In the genomic region with DNA sequence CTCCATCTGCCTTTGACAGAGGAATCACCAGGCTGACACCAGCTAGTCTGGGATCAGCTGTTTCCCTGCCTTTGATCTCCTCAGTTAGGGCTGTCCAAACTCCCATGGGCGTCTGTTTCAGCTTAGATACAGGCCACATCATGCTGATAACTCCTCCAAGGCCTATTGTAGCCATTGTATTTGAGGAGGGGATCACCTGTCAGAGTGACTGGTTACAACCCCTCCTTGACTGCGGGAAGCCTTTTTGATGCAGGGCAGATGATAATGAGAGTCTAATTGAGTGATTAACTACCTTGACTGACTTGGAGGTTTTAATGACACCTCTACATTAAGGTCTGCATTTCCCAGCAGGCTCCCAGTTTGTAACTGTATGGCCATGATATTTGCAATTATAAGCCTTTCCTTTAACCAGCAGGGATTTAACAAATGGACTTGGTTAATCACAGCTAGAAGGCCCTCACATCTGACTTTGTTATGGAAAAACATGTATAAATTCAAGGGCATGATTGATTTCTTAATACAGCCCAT, we compare ENCODE assay signal across 15 cellular contexts.
A peak's percentile ranks its signal among the peaks of the same experiment; 100 is the strongest.
DNase-seq lines count a peak whose midpoint lies in the region; TF ChIP-seq lines count a peak whose summit lies in the region.
"Had no signal": no experiment of that assay in that cellular context is flagged by ENCODE, and none has a peak within 500 bp of the region (broad histone marks: within the 10 kb centered on the region; RNA-seq: fewer than 3 reads in every experiment).

No MANE protein-coding gene starts in this region.

- CTCF ChIA-PET in PC-9 (lab: Charles Lee), result no interaction called here

- H3K9me3 ChIP-seq in osteoblast (ENCODE audit: low read depth, low read length) (no peaks in the 10 kb centered on the region), PC-9 (ENCODE audit: insufficient read depth, low read depth) (peaks cover 4% of the 10 kb centered on the region)
- H3K9me3 ChIP-seq: ovary, transverse colon had no signal

- H3K4me1 ChIP-seq in osteoblast (ENCODE audit: insufficient read depth, low read length) (no peaks in the 10 kb centered on the region), PC-9 (replicated peaks; ENCODE audit: insufficient read depth) (no peaks in the 10 kb centered on the region)
- H3K4me1 ChIP-seq: transverse colon had no signal

- POLR2A ChIA-PET in PC-9 (lab: Charles Lee; ENCODE audit: unreplicated experiment), result no interaction called here

- intact Hi-C loops in PC-9 (cut with micrococcal nuclease; ENCODE audit: unreplicated experiment), result no loop called here

- H2AFZ ChIP-seq in osteoblast (ENCODE audit: low read length) (no peak overlapping the region), PC-9 (no peak overlapping the region)

- no peaks in the 10 kb centered on the region for H3F3A ChIP-seq in PC-9 (ENCODE audit: insufficient read depth, low read depth)

- peak; percentile 96 for DNase-seq in COR-L47 (lab: John Stamatoyannopoulos, UW)
- peak; percentile 80 for DNase-seq in NCI-H1105 treated with DMSO at 0.1 percent for 48 hours (lab: John Stamatoyannopoulos, UW)
- peak; percentile 100 for DNase-seq in NCI-H69 (lab: John Stamatoyannopoulos, UW)
- peak; percentile 75 for DNase-seq in iPS-NIHi7 (ENCODE audit: extremely low spot score)
- no peak for DNase-seq in osteoblast (ENCODE audit: insufficient read length, low spot score, missing footprints)
- no peak for DNase-seq in pons (ENCODE audit: low spot score)
- DNase-seq in DMS114 treated with DMSO at 0.1 percent for 48 hours (lab: John Stamatoyannopoulos, UW; ENCODE audit: unreplicated experiment), result no peak
- no peak for DNase-seq in PC-9
- DNase-seq: activated CD8-positive, alpha-beta T cell treated with anti-CD3 and anti-CD28 coated beads for 36 hours; CD4-positive, alpha-beta memory T cell; mesenchymal stem cell; ovary; SW 1271; transverse colon had no signal

- H3K79me2 ChIP-seq in osteoblast (ENCODE audit: insufficient read depth, low read length), result no peaks in the 10 kb centered on the region
- no peaks in the 10 kb centered on the region for H3K79me2 ChIP-seq in PC-9 (ENCODE audit: low read depth)

- H3K27me3 ChIP-seq in osteoblast (ENCODE audit: insufficient read depth, low read length) (no peaks in the 10 kb centered on the region), PC-9 (ENCODE audit: insufficient read depth, low read depth) (no peaks in the 10 kb centered on the region)
- H3K27me3 ChIP-seq: ovary, transverse colon had no signal

- no peak overlapping the region for H3K27ac ChIP-seq in osteoblast (ENCODE audit: low read depth, low read length)
- no peak overlapping the region for H3K27ac ChIP-seq in PC-9
- H3K27ac ChIP-seq: ovary, RWPE1, transverse colon had no signal

- H3K4me3 ChIP-seq in osteoblast (ENCODE audit: insufficient read depth, low read length) (no peak overlapping the region), PC-9 (no peak overlapping the region)
- H3K4me3 ChIP-seq: ovary, transverse colon had no signal

- no peaks in the 10 kb centered on the region for H3K9me2 ChIP-seq in PC-9 (ENCODE audit: insufficient read depth)

- H3K4me2 ChIP-seq in osteoblast (ENCODE audit: insufficient read depth, low read length) (no peak overlapping the region), PC-9 (no peak overlapping the region)

- H3K36me3 ChIP-seq in osteoblast (ENCODE audit: insufficient read depth, low read length) (no peaks in the 10 kb centered on the region), PC-9 (ENCODE audit: low read depth) (no peaks in the 10 kb centered on the region)
- H3K36me3 ChIP-seq: ovary, transverse colon had no signal

- TF ChIP-seq CTCF in osteoblast (IDR thresholded peaks at IDR 0.05; ENCODE audit: extremely low read depth, low read depth, low read length) (no peak), PC-9 (conservative IDR thresholded peaks at IDR 0.05) (no peak)

- BruUV-seq in PC-9 (replicated peaks; lab: Mats Ljungman, UMichigan), result no TSS peak

- no peaks in the 10 kb centered on the region for H4K20me1 ChIP-seq in osteoblast (ENCODE audit: insufficient read depth, low read length)
- H4K20me1 ChIP-seq in PC-9 (ENCODE audit: insufficient read depth), result no peaks in the 10 kb centered on the region

Comparison
In these comparisons a context has a peak if more than half of its experiments do, and no peak if none do; other contexts are left out.
1. DNase-seq: peak in COR-L47 (single experiment), NCI-H1105 treated with DMSO at 0.1 percent for 48 hours (single experiment), NCI-H69 (single experiment) and iPS-NIHi7 (single experiment); none in osteoblast (single experiment), pons (single experiment), DMS114 treated with DMSO at 0.1 percent for 48 hours (single experiment) and PC-9 (0 of 2).